ENCODE assay signal across 1 cellular context in the genomic region with DNA sequence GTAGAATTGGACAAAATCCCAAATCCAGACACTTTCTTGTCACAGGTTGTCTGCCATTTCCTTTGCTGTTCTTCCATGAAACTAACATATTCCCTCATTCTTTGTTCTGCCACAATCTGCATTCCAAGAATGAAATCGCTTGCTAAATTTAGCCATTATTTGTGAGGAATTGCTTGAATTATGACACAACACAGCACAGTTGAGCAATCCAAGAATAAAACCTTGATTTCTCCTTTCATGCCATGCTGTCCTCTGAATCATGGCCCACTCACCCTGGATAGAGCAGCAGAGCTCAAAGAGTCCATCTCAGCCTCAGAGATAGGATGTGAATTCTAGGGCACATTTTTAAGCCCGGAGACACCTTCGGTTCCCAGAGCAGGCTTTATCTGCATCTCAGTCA.
TF ChIP-seq lines count a peak whose summit lies in the region.

No MANE protein-coding gene starts in this region.

TF ChIP-seq in SK-N-SH, 30 proteins besides CTCF, POLR2A, EP300 and RAD21 (continued from another document):
- TF ChIP-seq EZH2phosphoT487 (IDR thresholded peaks at IDR 0.05; ENCODE audit: borderline replicate concordance, low read depth), result no peak
- peak; percentile 75; the same call in 1 of the 2 replicates for TF ChIP-seq FOSL2 (IDR thresholded peaks at IDR 0.05; ENCODE audit: borderline replicate concordance, low read depth)
- TF ChIP-seq RXRA (IDR thresholded peaks at IDR 0.05; ENCODE audit: borderline replicate concordance, low read depth), result peak; percentile 66; the same call in 1 of the 2 replicates
- TF ChIP-seq, protein P1, sequence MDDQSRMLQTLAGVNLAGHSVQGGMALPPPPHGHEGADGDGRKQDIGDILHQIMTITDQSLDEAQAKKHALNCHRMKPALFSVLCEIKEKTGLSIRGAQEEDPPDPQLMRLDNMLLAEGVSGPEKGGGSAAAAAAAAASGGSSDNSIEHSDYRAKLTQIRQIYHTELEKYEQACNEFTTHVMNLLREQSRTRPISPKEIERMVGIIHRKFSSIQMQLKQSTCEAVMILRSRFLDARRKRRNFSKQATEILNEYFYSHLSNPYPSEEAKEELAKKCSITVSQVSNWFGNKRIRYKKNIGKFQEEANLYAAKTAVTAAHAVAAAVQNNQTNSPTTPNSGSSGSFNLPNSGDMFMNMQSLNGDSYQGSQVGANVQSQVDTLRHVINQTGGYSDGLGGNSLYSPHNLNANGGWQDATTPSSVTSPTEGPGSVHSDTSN (IDR thresholded peaks at IDR 0.05), result peak; percentile 87
- TF ChIP-seq SMC3 (IDR thresholded peaks at IDR 0.05; ENCODE audit: low read depth, low read length), result no peak
- no peak for TF ChIP-seq GATA2 (CRISPR knock-in tag; IDR thresholded peaks at IDR 0.05)
- TF ChIP-seq, protein P2, sequence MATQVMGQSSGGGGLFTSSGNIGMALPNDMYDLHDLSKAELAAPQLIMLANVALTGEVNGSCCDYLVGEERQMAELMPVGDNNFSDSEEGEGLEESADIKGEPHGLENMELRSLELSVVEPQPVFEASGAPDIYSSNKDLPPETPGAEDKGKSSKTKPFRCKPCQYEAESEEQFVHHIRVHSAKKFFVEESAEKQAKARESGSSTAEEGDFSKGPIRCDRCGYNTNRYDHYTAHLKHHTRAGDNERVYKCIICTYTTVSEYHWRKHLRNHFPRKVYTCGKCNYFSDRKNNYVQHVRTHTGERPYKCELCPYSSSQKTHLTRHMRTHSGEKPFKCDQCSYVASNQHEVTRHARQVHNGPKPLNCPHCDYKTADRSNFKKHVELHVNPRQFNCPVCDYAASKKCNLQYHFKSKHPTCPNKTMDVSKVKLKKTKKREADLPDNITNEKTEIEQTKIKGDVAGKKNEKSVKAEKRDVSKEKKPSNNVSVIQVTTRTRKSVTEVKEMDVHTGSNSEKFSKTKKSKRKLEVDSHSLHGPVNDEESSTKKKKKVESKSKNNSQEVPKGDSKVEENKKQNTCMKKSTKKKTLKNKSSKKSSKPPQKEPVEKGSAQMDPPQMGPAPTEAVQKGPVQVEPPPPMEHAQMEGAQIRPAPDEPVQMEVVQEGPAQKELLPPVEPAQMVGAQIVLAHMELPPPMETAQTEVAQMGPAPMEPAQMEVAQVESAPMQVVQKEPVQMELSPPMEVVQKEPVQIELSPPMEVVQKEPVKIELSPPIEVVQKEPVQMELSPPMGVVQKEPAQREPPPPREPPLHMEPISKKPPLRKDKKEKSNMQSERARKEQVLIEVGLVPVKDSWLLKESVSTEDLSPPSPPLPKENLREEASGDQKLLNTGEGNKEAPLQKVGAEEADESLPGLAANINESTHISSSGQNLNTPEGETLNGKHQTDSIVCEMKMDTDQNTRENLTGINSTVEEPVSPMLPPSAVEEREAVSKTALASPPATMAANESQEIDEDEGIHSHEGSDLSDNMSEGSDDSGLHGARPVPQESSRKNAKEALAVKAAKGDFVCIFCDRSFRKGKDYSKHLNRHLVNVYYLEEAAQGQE (IDR thresholded peaks at IDR 0.05; ENCODE audit: low read depth, low read length), result no peak
